In the genomic region with DNA sequence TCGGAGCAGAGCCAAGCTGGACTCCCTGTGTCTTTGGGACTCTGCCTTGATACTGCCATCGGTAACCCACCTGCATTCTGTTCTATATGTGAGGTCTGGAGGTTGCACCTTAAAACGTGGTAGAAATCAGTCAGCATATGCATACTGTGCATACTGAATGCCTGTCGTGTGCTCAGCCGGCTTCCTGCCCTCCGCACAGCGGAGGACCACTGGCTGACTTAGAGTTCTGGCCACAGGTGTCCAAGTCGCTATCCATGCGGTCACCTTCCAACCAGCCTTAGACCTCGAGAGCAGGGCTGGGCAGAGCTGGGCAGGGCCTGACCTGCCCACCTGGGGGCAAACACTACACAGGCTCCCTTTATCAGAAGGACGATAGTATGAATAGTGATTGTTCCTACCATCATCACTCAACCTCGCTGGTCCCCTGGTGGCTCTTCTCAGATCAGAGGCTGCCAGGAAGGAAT, we compare ENCODE assay signal across 18 cellular contexts. TPM values are rescaled to one million over a fixed set of nuclear protein-coding genes. Genes with fewer than 3 reads are reported as not detected.
DNase-seq lines count a peak whose midpoint lies in the region; ATAC-seq and TF ChIP-seq lines count a peak whose summit lies in the region.
"Had no signal": no experiment of that assay in that cellular context is flagged by ENCODE, and none has a peak within 500 bp of the region (broad histone marks: within the 10 kb centered on the region; RNA-seq: fewer than 3 reads in every experiment).

No MANE protein-coding gene starts in this region.

- WGBS in transverse colon (ENCODE audit: low coverage in 1 of 2), 2 donors: 65% methylated on average over 12 of the region's 12 CpGs; no CpG with 5 or more reads in 1 of the 2 donors
- 56 to 79% (median 72%) methylated on average over 7 to 12 of the region's 12 CpGs for WGBS in heart left ventricle, 4 donors

- H3K4me1 ChIP-seq in transverse colon: peaks cover 0 to 12% (median 4%) of the 10 kb centered on the region in 4 donors
- peaks cover 0 to 39% (median 0%) of the 10 kb centered on the region in 12 donors for H3K4me1 ChIP-seq in heart left ventricle
- H3K4me1 ChIP-seq in uterus: no peaks in the 10 kb centered on the region

- ATAC-seq in activated CD8-positive, alpha-beta T cell treated with anti-CD3 and anti-CD28 coated beads for 36 hours: no peak
- ATAC-seq in heart left ventricle: no peak
- ATAC-seq: HCT116, WTC11 had no signal

- H3K27ac ChIP-seq in transverse colon (peak overlapping the region; percentile 61 to 77 (median 68)), heart left ventricle (peak overlapping the region in 1 of 12 donors; percentile 91), uterus (no peak overlapping the region)
- H3K27ac ChIP-seq: cardiac muscle cell, epithelial cell of prostate, left ventricle myocardium inferior, sigmoid colon had no signal

- intact Hi-C loops in activated CD8-positive, alpha-beta T cell treated with anti-CD3 and anti-CD28 coated beads for 36 hours (cut with micrococcal nuclease): loop anchor here (10.0 kb wide), 1 partner anchor 77 kb away; the partner anchor contains the start of gene AIP
- intact Hi-C loops in transverse colon (cut with DNase I; ENCODE audit: low total_unique reads): no loop called here
- intact Hi-C loops in heart left ventricle (cut with DNase I): loop anchor here in 3 of 10 donors (10.0 kb wide), 1 partner anchor 57 kb away; the partner anchor contains the start of gene TMEM134 (in 3 of the 3)
- intact Hi-C loops in uterus (cut with DNase I; ENCODE audit: low total_unique reads): no loop called here

- CTCF ChIA-PET in activated CD8-positive, alpha-beta T cell treated with anti-CD3 and anti-CD28 coated beads for 36 hours (lab: Charles Lee): interaction anchor here (1.1 to 3.5 kb wide), 5 partner anchors 12 to 100 kb away, joined by 3 to 20 read pairs (median 4); partner anchors contain the start of genes CDK2AP2, POLD4 and RPS6KB2

- H3K4me3 Mint-ChIP-seq in activated T-cell treated with anti-CD3 and anti-CD28 coated beads, Interleukin-2, amount 50 U/mL, for 24 hours: peak overlapping the region; percentile 89
- H3K4me3 Mint-ChIP-seq in activated CD8-positive, alpha-beta T cell treated with anti-CD3 and anti-CD28 coated beads for 36 hours: peak overlapping the region; percentile 87
- H3K4me3 Mint-ChIP-seq in immature natural killer cell: peak overlapping the region; percentile 85 to 99 (median 96)
- H3K4me3 Mint-ChIP-seq: WTC11 had no signal

- TF ChIP-seq CTCF in activated CD8-positive, alpha-beta T cell treated with anti-CD3 and anti-CD28 coated beads for 36 hours (IDR thresholded peaks at IDR 0.05): no peak
- TF ChIP-seq CTCF in transverse colon (IDR thresholded peaks at IDR 0.05): no peak
- TF ChIP-seq CTCF in heart left ventricle (IDR thresholded peaks at IDR 0.05): no peak
- TF ChIP-seq CTCF in uterus (IDR thresholded peaks at IDR 0.05): no peak

- H3K27me3 Mint-ChIP-seq in activated T-cell treated with anti-CD3 and anti-CD28 coated beads, Interleukin-2, amount 50 U/mL, for 24 hours: no peaks in the 10 kb centered on the region
- H3K27me3 Mint-ChIP-seq in activated CD8-positive, alpha-beta T cell treated with anti-CD3 and anti-CD28 coated beads for 36 hours: no peaks in the 10 kb centered on the region
- peaks cover 2 to 12% (median 9%) of the 10 kb centered on the region in 3 donors for H3K27me3 Mint-ChIP-seq in immature natural killer cell (ENCODE audit: low read depth in 3 of 3)

- H3K36me3 Mint-ChIP-seq in activated T-cell treated with anti-CD3 and anti-CD28 coated beads, Interleukin-2, amount 50 U/mL, for 24 hours (ENCODE audit: low read depth): peaks cover 64% of the 10 kb centered on the region
- peaks cover 56% of the 10 kb centered on the region for H3K36me3 Mint-ChIP-seq in activated CD8-positive, alpha-beta T cell treated with anti-CD3 and anti-CD28 coated beads for 36 hours (ENCODE audit: low read depth)
- peaks cover 4 to 17% (median 5%) of the 10 kb centered on the region in 3 donors for H3K36me3 Mint-ChIP-seq in immature natural killer cell
- H3K36me3 Mint-ChIP-seq: WTC11 had no signal

- TF ChIP-seq EP300 in transverse colon (IDR thresholded peaks at IDR 0.05; ENCODE audit: low read depth): no peak

- H3K27me3 ChIP-seq in transverse colon (peaks cover 21% of the 10 kb centered on the region), heart left ventricle (peaks cover 0 to 40% (median 10%) of the 10 kb centered on the region in 9 donors), uterus (peaks cover 0 to 20% of the 10 kb centered on the region in 2 donors)
- H3K27me3 ChIP-seq: cardiac muscle cell, MG63 had no signal

- H3K36me3 ChIP-seq in transverse colon (no peaks in the 10 kb centered on the region), heart left ventricle (no peaks in the 10 kb centered on the region), uterus (no peaks in the 10 kb centered on the region)
- H3K36me3 ChIP-seq: cardiac muscle cell, left ventricle myocardium inferior, MG63, sigmoid colon had no signal

- TF ChIP-seq POLR2A in transverse colon (IDR thresholded peaks at IDR 0.05) (no peak), heart left ventricle (IDR thresholded peaks at IDR 0.05) (no peak), uterus (IDR thresholded peaks at IDR 0.05) (no peak)

- H3K27ac Mint-ChIP-seq in activated T-cell treated with anti-CD3 and anti-CD28 coated beads, Interleukin-2, amount 50 U/mL, for 24 hours: peak overlapping the region; percentile 94
- H3K27ac Mint-ChIP-seq in activated CD8-positive, alpha-beta T cell treated with anti-CD3 and anti-CD28 coated beads for 36 hours: peak overlapping the region; percentile 86
- H3K27ac Mint-ChIP-seq in immature natural killer cell: peak overlapping the region; percentile 90 to 98 (median 96)
- H3K27ac Mint-ChIP-seq: WTC11 had no signal

- DNase-seq in activated T-cell treated with anti-CD3 and anti-CD28 coated beads, Interleukin-2, amount 50 U/mL, for 24 hours: peak; percentile 57
- no peak for DNase-seq in activated T-cell treated with anti-CD3 and anti-CD28 coated beads, Interleukin-2, amount 50 U/mL, for 48 hours
- no peak for DNase-seq in activated CD8-positive, alpha-beta T cell treated with anti-CD3 and anti-CD28 coated beads for 36 hours
- DNase-seq in immature natural killer cell (no peak), transverse colon (no peak), heart left ventricle (no peak), uterus (no peak), activated gamma-delta T cell treated with Interleukin-2 at 50 U/mL for 16 hours (no peak)
- DNase-seq: activated effector memory CD4-positive, alpha-beta T cell treated with anti-CD3 and anti-CD28 coated beads, Interleukin-2, amount 50 U/mL, for 16 hours; DMS153; left ventricle myocardium inferior; MG63; sigmoid colon had no signal

- no peaks in the 10 kb centered on the region for H3K9me3 ChIP-seq in transverse colon
- H3K9me3 ChIP-seq in heart left ventricle: no peaks in the 10 kb centered on the region
- no peaks in the 10 kb centered on the region for H3K9me3 ChIP-seq in uterus
- H3K9me3 ChIP-seq: left ventricle myocardium inferior, MG63, sigmoid colon had no signal

- H3K9me3 Mint-ChIP-seq in activated T-cell treated with anti-CD3 and anti-CD28 coated beads, Interleukin-2, amount 50 U/mL, for 24 hours: no peaks in the 10 kb centered on the region
- no peaks in the 10 kb centered on the region for H3K9me3 Mint-ChIP-seq in activated CD8-positive, alpha-beta T cell treated with anti-CD3 and anti-CD28 coated beads for 36 hours
- H3K9me3 Mint-ChIP-seq in immature natural killer cell: no peaks in the 10 kb centered on the region
- H3K9me3 Mint-ChIP-seq: nephron, WTC11 had no signal

- H3K4me1 Mint-ChIP-seq in activated T-cell treated with anti-CD3 and anti-CD28 coated beads, Interleukin-2, amount 50 U/mL, for 24 hours (ENCODE audit: low read depth): peaks cover 88% of the 10 kb centered on the region
- H3K4me1 Mint-ChIP-seq in activated CD8-positive, alpha-beta T cell treated with anti-CD3 and anti-CD28 coated beads for 36 hours (ENCODE audit: low read depth): peaks cover 64% of the 10 kb centered on the region
- H3K4me1 Mint-ChIP-seq in immature natural killer cell: peaks cover 78 to 89% of the 10 kb centered on the region in 2 donors

- POLR2A ChIA-PET in activated CD8-positive, alpha-beta T cell treated with anti-CD3 and anti-CD28 coated beads for 36 hours (lab: Charles Lee): interaction anchor here (0.7 to 3.6 kb wide), 13 partner anchors 11 to 100 kb away, joined by 3 to 75 read pairs (median 4); partner anchors contain the start of genes PTPRCAP, RAD9A, RPS6KB2 and TMEM134

- H3K4me3 ChIP-seq in transverse colon (no peak overlapping the region), heart left ventricle (peak overlapping the region in 1 of 12 donors; percentile 50), uterus (no peak overlapping the region)
- H3K4me3 ChIP-seq: cardiac muscle cell, left ventricle myocardium inferior, MG63, sigmoid colon had no signal

- in situ Hi-C loops in transverse colon (cut with MboI; ENCODE audit: low pct_ligation_motif_present in 1 of 4, low pct_unique_long_range_greater_than_20kb in 1 of 4, low sequenced_read_pairs in 3 of 4): no loop called here

RNA-seq across cellular contexts. Expression of gene TBC1D10C, which starts 3.8 kb away (rescaled TPM):
- total RNA-seq in activated CD8-positive, alpha-beta T cell treated with anti-CD3 and anti-CD28 coated beads for 36 hours: 100 to 1,000 TPM; 138 to 144 TPM
- polyA plus RNA-seq in immature natural killer cell (100 to 1,000 TPM; 396 to 531 (median 451) TPM), heart left ventricle (under 1 TPM; 0.61 to 0.88 TPM)
- total RNA-seq in transverse colon (10 to 100 TPM in 2 of 4 donors, 1 to 10 TPM in 2; 1.2 to 17.2 (median 7.4) TPM), heart left ventricle (10 to 100 TPM in 1 of 9 donors, 1 to 10 TPM in 4, under 1 TPM in 4; 0.14 to 14.2 (median 1.6) TPM), uterus (1 to 10 TPM in 2 of 4 donors, not detected in 2; 1.3 to 2.5 TPM)
- total RNA-seq: cardiac muscle cell had no signal

RNA-seq across cellular contexts. Expression of gene PPP1CA, which starts 6.1 kb away (rescaled TPM):
- 100 to 1,000 TPM; 249 to 258 TPM for total RNA-seq in activated CD8-positive, alpha-beta T cell treated with anti-CD3 and anti-CD28 coated beads for 36 hours
- polyA plus RNA-seq in immature natural killer cell: 1,000 to 10,000 TPM in 1 of 3 donors, 100 to 1,000 TPM in 2; 830 to 1,276 (median 950) TPM
- total RNA-seq in transverse colon: 100 to 1,000 TPM in 3 of 4 donors, 10 to 100 TPM in 1; 83.0 to 251 (median 163) TPM
- 100 to 1,000 TPM in 7 of 9 donors, 10 to 100 TPM in 2; 90.3 to 151 (median 105) TPM for total RNA-seq in heart left ventricle
- polyA plus RNA-seq in heart left ventricle: 100 to 1,000 TPM in 1 of 2 donors, 10 to 100 TPM in 1; 94.4 to 207 TPM
- total RNA-seq in uterus: 100 to 1,000 TPM in 1 of 4 donors, 10 to 100 TPM in 3; 15.9 to 180 (median 77.1) TPM

RNA-seq across cellular contexts. Expression of gene CARNS1, which starts 7.7 kb away (rescaled TPM):
- 1 to 10 TPM; 6.2 to 6.9 TPM for total RNA-seq in activated CD8-positive, alpha-beta T cell treated with anti-CD3 and anti-CD28 coated beads for 36 hours
- polyA plus RNA-seq in immature natural killer cell: 1 to 10 TPM; 1.9 to 3.4 (median 2.7) TPM
- 1 to 10 TPM in 1 of 4 donors, under 1 TPM in 3; 0.27 to 4.4 (median 0.43) TPM for total RNA-seq in transverse colon
- total RNA-seq in heart left ventricle: 10 to 100 TPM in 5 of 9 donors, 1 to 10 TPM in 4; 3.5 to 33.6 (median 11.8) TPM
- 1 to 10 TPM in 1 of 2 donors, under 1 TPM in 1; 0.89 to 6.2 TPM for polyA plus RNA-seq in heart left ventricle
- 1 to 10 TPM in 1 of 4 donors, under 1 TPM in 1, not detected in 2; 0.76 to 3.3 TPM for total RNA-seq in uterus

RNA-seq across cellular contexts. Expression of gene RAD9A, which starts 15.9 kb away (rescaled TPM):
- 10 to 100 TPM; 29.7 to 30.6 TPM for total RNA-seq in activated CD8-positive, alpha-beta T cell treated with anti-CD3 and anti-CD28 coated beads for 36 hours
- polyA plus RNA-seq in immature natural killer cell (10 to 100 TPM; 10.2 to 12.8 (median 11.6) TPM), heart left ventricle (1 to 10 TPM; 7.6 to 8.0 TPM)
- total RNA-seq in transverse colon (100 to 1,000 TPM in 2 of 4 donors, 10 to 100 TPM in 2; 37.8 to 470 (median 95.3) TPM), heart left ventricle (1 to 10 TPM; 3.5 to 9.1 (median 5.8) TPM), uterus (10 to 100 TPM in 2 of 4 donors, 1 to 10 TPM in 2; 2.6 to 37.3 (median 11.6) TPM)

RNA-seq across cellular contexts. Expression of gene RPS6KB2, which starts 20.6 kb away (rescaled TPM):
- 10 to 100 TPM; 54.8 to 57.4 TPM for total RNA-seq in activated CD8-positive, alpha-beta T cell treated with anti-CD3 and anti-CD28 coated beads for 36 hours
- polyA plus RNA-seq in immature natural killer cell (10 to 100 TPM; 71.5 to 96.5 (median 74.9) TPM), heart left ventricle (10 to 100 TPM; 33.3 to 36.0 TPM)
- total RNA-seq in transverse colon (100 to 1,000 TPM in 1 of 4 donors, 10 to 100 TPM in 3; 53.5 to 108 (median 75.9) TPM), heart left ventricle (10 to 100 TPM; 19.3 to 32.8 (median 25.2) TPM), uterus (10 to 100 TPM; 25.6 to 45.0 (median 30.7) TPM)

Comparison
In these comparisons a context has a peak if more than half of its experiments do, and no peak if none do; other contexts are left out.
1. H3K27ac ChIP-seq: peak in transverse colon (4 of 4); none in uterus (0 of 2).
2. RNA of gene TBC1D10C, which starts 3.8 kb away (total RNA-seq): 138 to 144 TPM in activated CD8-positive, alpha-beta T cell treated with anti-CD3 and anti-CD28 coated beads for 36 hours; 1.2 to 17.2 TPM in transverse colon, 0.14 to 14.2 TPM in heart left ventricle and 1.3 to 2.5 TPM in uterus; every median in the first group is over 4 times any median in the second.
3. Peak in every context shown above with its lines, with median percentiles within 50 percentile points of each other: H3K27ac Mint-ChIP-seq and H3K4me3 Mint-ChIP-seq.